21 cellular contexts compared by ENCODE assay signal in genomic region chr4:52715914-52716313, GRCh38. TPM values are rescaled to one million over a fixed set of nuclear protein-coding genes. Genes with fewer than 3 reads are reported as not detected.
DNase-seq lines count a peak whose midpoint lies in the region; FAIRE-seq and TF ChIP-seq lines count a peak whose summit lies in the region.
"Had no signal": no experiment of that assay in that cellular context is flagged by ENCODE, and none has a peak within 500 bp of the region (broad histone marks: within the 10 kb centered on the region; RNA-seq: fewer than 3 reads in every experiment).

No MANE protein-coding gene starts in this region.

- H3K27ac Mint-ChIP-seq in activated T-cell treated with anti-CD3 and anti-CD28 coated beads, Interleukin-2, amount 50 U/mL, for 24 hours = peak overlapping the region; percentile 99
- peak overlapping the region; percentile 97 for H3K27ac Mint-ChIP-seq in activated CD4-positive, alpha-beta memory T cell treated with anti-CD3 and anti-CD28 coated beads for 36 hours
- H3K27ac Mint-ChIP-seq in nephron = no peak overlapping the region
- H3K27ac Mint-ChIP-seq: CD8-positive, alpha-beta T cell had no signal

- intact Hi-C loops in activated CD4-positive, alpha-beta memory T cell treated with anti-CD3 and anti-CD28 coated beads for 36 hours (cut with micrococcal nuclease) = loop anchor here (2.0 kb wide), 1 partner anchor 267 kb away; no protein-coding TSS in a partner anchor

- POLR2A ChIA-PET in activated CD4-positive, alpha-beta memory T cell treated with anti-CD3 and anti-CD28 coated beads for 36 hours (lab: Charles Lee) = no interaction called here

- no peaks in the 10 kb centered on the region for H3K27me3 Mint-ChIP-seq in activated T-cell treated with anti-CD3 and anti-CD28 coated beads, Interleukin-2, amount 50 U/mL, for 24 hours
- H3K27me3 Mint-ChIP-seq in activated CD4-positive, alpha-beta memory T cell treated with anti-CD3 and anti-CD28 coated beads for 36 hours = no peaks in the 10 kb centered on the region
- H3K27me3 Mint-ChIP-seq in nephron (ENCODE audit: low read depth) = no peaks in the 10 kb centered on the region
- H3K27me3 Mint-ChIP-seq: T-helper 17 cell had no signal

- peaks cover 57% of the 10 kb centered on the region for H3K4me1 Mint-ChIP-seq in activated T-cell treated with anti-CD3 and anti-CD28 coated beads, Interleukin-2, amount 50 U/mL, for 24 hours (ENCODE audit: low read depth)
- H3K4me1 Mint-ChIP-seq in activated CD4-positive, alpha-beta memory T cell treated with anti-CD3 and anti-CD28 coated beads for 36 hours (ENCODE audit: low read depth) = peaks cover 50% of the 10 kb centered on the region
- peaks cover 28% of the 10 kb centered on the region for H3K4me1 Mint-ChIP-seq in nephron

- in situ Hi-C loops in G401 (cut with HindIII; ENCODE audit: low sequenced_read_pairs) = no loop called here

- no peaks in the 10 kb centered on the region for H3K9me3 Mint-ChIP-seq in activated T-cell treated with anti-CD3 and anti-CD28 coated beads, Interleukin-2, amount 50 U/mL, for 24 hours
- H3K9me3 Mint-ChIP-seq in activated CD4-positive, alpha-beta memory T cell treated with anti-CD3 and anti-CD28 coated beads for 36 hours = no peaks in the 10 kb centered on the region
- no peaks in the 10 kb centered on the region for H3K9me3 Mint-ChIP-seq in nephron
- H3K9me3 Mint-ChIP-seq: CD8-positive, alpha-beta T cell had no signal

- TF ChIP-seq CTCF in nephron (IDR thresholded peaks at IDR 0.05; ENCODE audit: unreplicated experiment in 3 of 3) = no peak

- peak; percentile 58 for FAIRE-seq in GM19239 (lab: Jason Lieb, UNC)
- FAIRE-seq: keratinocyte had no signal

- no peak for DNase-seq in activated T-cell treated with anti-CD3 and anti-CD28 coated beads, Interleukin-2, amount 50 U/mL, for 24 hours
- no peak for DNase-seq in activated T-cell treated with anti-CD3 and anti-CD28 coated beads, Interleukin-2, amount 50 U/mL, for 48 hours
- DNase-seq in GM19239 (ENCODE audit: insufficient read length, low spot score) = no peak
- no peak for DNase-seq in activated CD4-positive, alpha-beta memory T cell treated with anti-CD3 and anti-CD28 coated beads for 36 hours
- no peak for DNase-seq in G401 (ENCODE audit: low spot score)
- no peak for DNase-seq in H4 (ENCODE audit: low spot score)
- no peak for DNase-seq in NCI-H69 (lab: John Stamatoyannopoulos, UW)
- DNase-seq: ACHN; activated CD4-positive, alpha-beta T cell treated with anti-CD3 and anti-CD28 coated beads for 1 hour; amygdala; CD8-positive, alpha-beta T cell; DMS79; effector CD8-positive, alpha-beta T cell; mesenchymal stem cell; NCI-H2029; psoas muscle; SIG-M5; T-helper 17 cell; upper lobe of left lung had no signal

- H3K36me3 Mint-ChIP-seq in activated T-cell treated with anti-CD3 and anti-CD28 coated beads, Interleukin-2, amount 50 U/mL, for 24 hours (ENCODE audit: low read depth) = peaks cover 80% of the 10 kb centered on the region
- peaks cover 55% of the 10 kb centered on the region for H3K36me3 Mint-ChIP-seq in activated CD4-positive, alpha-beta memory T cell treated with anti-CD3 and anti-CD28 coated beads for 36 hours
- peaks cover 55% of the 10 kb centered on the region for H3K36me3 Mint-ChIP-seq in nephron (ENCODE audit: low read depth)

- H3K4me3 Mint-ChIP-seq in activated T-cell treated with anti-CD3 and anti-CD28 coated beads, Interleukin-2, amount 50 U/mL, for 24 hours = peak overlapping the region; percentile 97
- H3K4me3 Mint-ChIP-seq in activated CD4-positive, alpha-beta memory T cell treated with anti-CD3 and anti-CD28 coated beads for 36 hours = peak overlapping the region; percentile 95
- H3K4me3 Mint-ChIP-seq in nephron = peak overlapping the region; percentile 40 to 96 (median 95)
- H3K4me3 Mint-ChIP-seq: CD8-positive, alpha-beta T cell; T-helper 17 cell had no signal

- CTCF ChIA-PET in activated CD4-positive, alpha-beta memory T cell treated with anti-CD3 and anti-CD28 coated beads for 36 hours (lab: Charles Lee) = no interaction called here

RNA-seq across cellular contexts. Expression of gene ERVMER34-1, which starts 35.3 kb away (rescaled TPM):
- total RNA-seq in activated CD4-positive, alpha-beta memory T cell treated with anti-CD3 and anti-CD28 coated beads for 36 hours = under 1 TPM; 0.07 to 0.17 TPM
- total RNA-seq in G401 (2014; rRNA removed; shearing (Covaris generic)) = not detected in 2 replicates
- not detected in 2 replicates for total RNA-seq in H4 (2014; rRNA removed; shearing (Covaris generic))
- total RNA-seq: CD8-positive, alpha-beta T cell; psoas muscle; T-helper 17 cell had no signal

RNA-seq across cellular contexts. Expression of gene USP46, which starts 56.8 kb away (rescaled TPM):
- total RNA-seq in activated CD4-positive, alpha-beta memory T cell treated with anti-CD3 and anti-CD28 coated beads for 36 hours = 1 to 10 TPM; 6.2 to 7.0 TPM
- 11.5 and 13.0 TPM in 2 replicates for total RNA-seq in G401 (2014; rRNA removed; shearing (Covaris generic))
- total RNA-seq in H4 (2014; rRNA removed; shearing (Covaris generic)) = 7.7 and 12.2 TPM in 2 replicates

Comparison
In these comparisons a context has a peak if more than half of its experiments do, and no peak if none do; other contexts are left out.
1. H3K27ac Mint-ChIP-seq: peak in activated T-cell treated with anti-CD3 and anti-CD28 coated beads, Interleukin-2, amount 50 U/mL, for 24 hours (single experiment) and activated CD4-positive, alpha-beta memory T cell treated with anti-CD3 and anti-CD28 coated beads for 36 hours (single experiment); none in nephron (0 of 3).
2. Peak in every context shown above with its lines, with median percentiles within 50 percentile points of each other: H3K4me3 Mint-ChIP-seq.